In genomic region chr2:73156539-73157124, GRCh38 we compare ENCODE assay signal across 1 cellular context.
TF ChIP-seq lines count a peak whose summit lies in the region.

No MANE protein-coding gene starts in this region.

TF ChIP-seq in HepG2, 621 proteins besides CTCF, POLR2A, EP300 and RAD21 (continued from another document and continues in another):
- no peak for TF ChIP-seq ZNF180 (CRISPR knock-in tag; IDR thresholded peaks at IDR 0.05; ENCODE audit: borderline replicate concordance, low read depth)
- TF ChIP-seq CAMTA2 (CRISPR knock-in tag; IDR thresholded peaks at IDR 0.05; ENCODE audit: borderline replicate concordance): peak; percentile 88
- TF ChIP-seq HIVEP1 (CRISPR knock-in tag; IDR thresholded peaks at IDR 0.05): peak; percentile 71; the same call in 1 of the 2 replicates
- peak; percentile 62; the same call in 1 of the 2 replicates for TF ChIP-seq RXRA (CRISPR knock-in tag; IDR thresholded peaks at IDR 0.05)
- peak; percentile 45; the same call in 1 of the 2 replicates for TF ChIP-seq THAP11 (CRISPR knock-in tag; IDR thresholded peaks at IDR 0.05)
- peak; percentile 57; the same call in 1 of the 2 replicates for TF ChIP-seq ARNT2 (CRISPR knock-in tag; IDR thresholded peaks at IDR 0.05; ENCODE audit: low read depth)
- no peak for TF ChIP-seq ZNF484 (CRISPR knock-in tag; IDR thresholded peaks at IDR 0.05; ENCODE audit: borderline replicate concordance, low read depth)
- peak; percentile 36; the same call in 1 of the 2 replicates for TF ChIP-seq BCL6 (CRISPR knock-in tag; IDR thresholded peaks at IDR 0.05)
- peak; percentile 64; the same call in 1 of the 2 replicates for TF ChIP-seq ZNF691 (CRISPR knock-in tag; IDR thresholded peaks at IDR 0.05; ENCODE audit: borderline replicate concordance, low read depth)
- no peak for TF ChIP-seq SNAPC2 (CRISPR knock-in tag; IDR thresholded peaks at IDR 0.05)
- TF ChIP-seq ZSCAN5A (CRISPR knock-in tag; IDR thresholded peaks at IDR 0.05; ENCODE audit: borderline replicate concordance): no peak
- 0 out of 2 replicates have a peak, but pooled peaks have one; percentile 50 for TF ChIP-seq ERF (CRISPR knock-in tag; IDR thresholded peaks at IDR 0.05)
- TF ChIP-seq ZMYM3 (CRISPR knock-in tag; IDR thresholded peaks at IDR 0.05): 0 out of 2 replicates have a peak, but pooled peaks have one; percentile 28
- peak; percentile 88 for TF ChIP-seq ZFP91 (CRISPR knock-in tag; IDR thresholded peaks at IDR 0.05; ENCODE audit: borderline replicate concordance)
- TF ChIP-seq CSRNP1 (CRISPR knock-in tag; IDR thresholded peaks at IDR 0.05): no peak
- TF ChIP-seq ZNF569 (CRISPR knock-in tag; IDR thresholded peaks at IDR 0.05; ENCODE audit: borderline replicate concordance): no peak
- 0 out of 2 replicates have a peak, but pooled peaks have one; percentile 40 for TF ChIP-seq ZFP1 (CRISPR knock-in tag; IDR thresholded peaks at IDR 0.05)
- TF ChIP-seq ZNF780A (CRISPR knock-in tag; IDR thresholded peaks at IDR 0.05): no peak
- TF ChIP-seq ARID2 (CRISPR knock-in tag; IDR thresholded peaks at IDR 0.05; ENCODE audit: borderline replicate concordance): no peak
- peak; percentile 93 for TF ChIP-seq TRAFD1 (CRISPR knock-in tag; IDR thresholded peaks at IDR 0.05; ENCODE audit: borderline replicate concordance)
- no peak for TF ChIP-seq KLF9 (CRISPR knock-in tag; IDR thresholded peaks at IDR 0.05; ENCODE audit: low read depth)
- peak; percentile 77; the same call in 1 of the 2 replicates for TF ChIP-seq ZNF772 (CRISPR knock-in tag; IDR thresholded peaks at IDR 0.05)
- no peak for TF ChIP-seq HINFP (CRISPR knock-in tag; IDR thresholded peaks at IDR 0.05; ENCODE audit: low read depth)
- no peak for TF ChIP-seq TP53 (CRISPR knock-in tag; conservative IDR thresholded peaks at IDR 0.05)
- peak; percentile 73 for TF ChIP-seq XRCC5 (optimal IDR thresholded peaks at IDR 0.05; ENCODE audit: low read length)
- peak; percentile 84 for TF ChIP-seq ETV5 (CRISPR knock-in tag; IDR thresholded peaks at IDR 0.05; ENCODE audit: borderline replicate concordance)
- no peak for TF ChIP-seq ZNF639 (CRISPR knock-in tag; conservative IDR thresholded peaks at IDR 0.05)
- TF ChIP-seq GATAD1 (CRISPR knock-in tag; IDR thresholded peaks at IDR 0.05): 0 out of 2 replicates have a peak, but pooled peaks have one; percentile 20
- 0 out of 2 replicates have a peak, but pooled peaks have one; percentile 22 for TF ChIP-seq ZNF138 (CRISPR knock-in tag; IDR thresholded peaks at IDR 0.05; ENCODE audit: low read depth)
- no peak for TF ChIP-seq ZNF432 (CRISPR knock-in tag; IDR thresholded peaks at IDR 0.05; ENCODE audit: borderline replicate concordance)
- peak; percentile 72 for TF ChIP-seq REPIN1 (CRISPR knock-in tag; IDR thresholded peaks at IDR 0.05; ENCODE audit: borderline replicate concordance, low read depth)
- no peak for TF ChIP-seq ARNT (IDR thresholded peaks at IDR 0.05)
- no peak for TF ChIP-seq SP2 (CRISPR knock-in tag; IDR thresholded peaks at IDR 0.05)
- no peak for TF ChIP-seq FOXJ3 (CRISPR knock-in tag; IDR thresholded peaks at IDR 0.05; ENCODE audit: borderline replicate concordance)
- no peak for TF ChIP-seq ZKSCAN5 (CRISPR knock-in tag; IDR thresholded peaks at IDR 0.05)
- TF ChIP-seq DRAP1 (CRISPR knock-in tag; IDR thresholded peaks at IDR 0.05): 0 out of 2 replicates have a peak, but pooled peaks have one; percentile 25
- no peak for TF ChIP-seq TAF15 (IDR thresholded peaks at IDR 0.05; ENCODE audit: low read depth, low read length, poor library complexity, severe bottlenecking)
- TF ChIP-seq NBN (conservative IDR thresholded peaks at IDR 0.05): no peak
- no peak for TF ChIP-seq CSRNP2 (CRISPR knock-in tag; conservative IDR thresholded peaks at IDR 0.05; ENCODE audit: low read depth)
- peak; percentile 50; the same call in 1 of the 2 replicates for TF ChIP-seq MTA1 (CRISPR knock-in tag; IDR thresholded peaks at IDR 0.05; ENCODE audit: borderline replicate concordance)
- TF ChIP-seq ZNF33B (CRISPR knock-in tag; IDR thresholded peaks at IDR 0.05): 0 out of 2 replicates have a peak, but pooled peaks have one; percentile 41
- peak; percentile 54 for TF ChIP-seq HNRNPLL (IDR thresholded peaks at IDR 0.05; ENCODE audit: low read depth, low read length, poor library complexity, severe bottlenecking)
- 0 out of 2 replicates have a peak, but pooled peaks have one; percentile 34 for TF ChIP-seq ZFP41 (CRISPR knock-in tag; IDR thresholded peaks at IDR 0.05; ENCODE audit: borderline replicate concordance)
- TF ChIP-seq SP1 (IDR thresholded peaks at IDR 0.05): no peak
- TF ChIP-seq SP1 (CRISPR knock-in tag; IDR thresholded peaks at IDR 0.05): 0 out of 2 replicates have a peak, but pooled peaks have one; percentile 22
- TF ChIP-seq CHD4 (IDR thresholded peaks at IDR 0.05; ENCODE audit: borderline replicate concordance, low read length): no peak
- peak; percentile 77 for TF ChIP-seq ZNF547 (CRISPR knock-in tag; IDR thresholded peaks at IDR 0.05)
- TF ChIP-seq MXD4 (CRISPR knock-in tag; IDR thresholded peaks at IDR 0.05): peak; percentile 49; the same call in 1 of the 2 replicates
- TF ChIP-seq ZNF12 (CRISPR knock-in tag; IDR thresholded peaks at IDR 0.05): no peak
- TF ChIP-seq YY1 (IDR thresholded peaks at IDR 0.05; ENCODE audit: insufficient read depth, insufficient replicate concordance, low read depth, low read length): peak; percentile 63
- 0 out of 2 replicates have a peak, but pooled peaks have one; percentile 34 for TF ChIP-seq MEF2D (CRISPR knock-in tag; IDR thresholded peaks at IDR 0.05)
- TF ChIP-seq ZBTB2 (CRISPR knock-in tag; IDR thresholded peaks at IDR 0.05; ENCODE audit: low read depth): no peak
- peak; percentile 46; the same call in 1 of the 2 replicates for TF ChIP-seq ZBTB38 (CRISPR knock-in tag; IDR thresholded peaks at IDR 0.05)
